9 cellular contexts compared by ENCODE assay signal in the genomic region with DNA sequence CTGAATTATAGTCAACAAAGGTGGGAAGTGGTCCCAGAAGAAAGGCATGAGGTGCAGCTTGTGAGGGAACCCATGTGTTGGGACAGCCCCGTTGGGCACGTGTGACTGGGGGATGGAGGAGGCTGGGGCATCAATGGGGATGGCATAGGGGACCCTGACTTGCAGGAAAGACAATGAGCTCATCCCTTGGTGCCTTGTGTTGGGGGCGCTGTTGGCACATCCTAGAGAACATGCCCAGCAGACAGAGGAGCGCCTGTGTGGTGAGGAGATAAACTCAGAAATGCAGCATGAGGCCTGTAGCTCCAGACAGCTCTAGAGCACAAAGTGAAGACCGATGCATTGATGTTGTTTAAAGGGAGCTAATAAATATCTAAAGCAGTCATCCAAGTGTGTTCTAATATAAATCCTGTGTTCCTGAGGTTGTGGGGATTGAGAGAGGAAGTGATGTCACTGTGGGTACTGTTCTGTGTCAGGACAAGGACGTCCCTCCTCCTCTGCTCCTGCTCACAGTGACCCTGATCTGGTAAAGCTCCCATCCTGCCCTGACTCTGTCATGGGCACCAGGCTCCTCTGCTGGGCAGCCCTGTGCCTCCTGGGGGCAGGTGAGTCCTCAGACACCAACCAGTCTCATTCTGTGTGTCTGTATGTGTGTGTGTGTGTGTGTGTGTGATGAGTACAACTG.
DNase-seq lines count a peak whose midpoint lies in the region; FAIRE-seq and TF ChIP-seq lines count a peak whose summit lies in the region.
"Had no signal": no experiment of that assay in that cellular context is flagged by ENCODE, and none has a peak within 500 bp of the region (broad histone marks: within the 10 kb centered on the region; RNA-seq: fewer than 3 reads in every experiment).

No MANE protein-coding gene starts in this region.

- no peak for TF ChIP-seq CTCF in HL-60 (IDR thresholded peaks at IDR 0.05; ENCODE audit: insufficient read depth, low read length)
- no peak for TF ChIP-seq CTCF in kidney (IDR thresholded peaks at IDR 0.05; ENCODE audit: borderline replicate concordance, extremely low read depth, insufficient read depth)
- no peak for TF ChIP-seq CTCF in type B pancreatic cell (conservative IDR thresholded peaks at IDR 0.05)

- no peaks in the 10 kb centered on the region for H3K27me3 ChIP-seq in HL-60 (ENCODE audit: insufficient read depth, poor library complexity, severe bottlenecking)

- H3K27ac ChIP-seq in HL-60 (replicated peaks) (peak overlapping the region; percentile 92), kidney (ENCODE audit: low read depth in 2 of 2, low read length in 2 of 2) (no peak overlapping the region)

- peak overlapping the region; percentile 70 for H3K27ac Mint-ChIP-seq in activated CD4-positive, alpha-beta T cell treated with anti-CD3 and anti-CD28 coated beads, Interleukin-2, amount 10 ng/mL, durations not matched to agents 7 days and 5 days
- H3K27ac Mint-ChIP-seq in activated naive CD8-positive, alpha-beta T cell = peak overlapping the region; percentile 84
- H3K27ac Mint-ChIP-seq in type B pancreatic cell = no peak overlapping the region

- no peaks in the 10 kb centered on the region for H3K9me3 Mint-ChIP-seq in activated CD4-positive, alpha-beta T cell treated with anti-CD3 and anti-CD28 coated beads, Interleukin-2, amount 10 ng/mL, durations not matched to agents 7 days and 5 days
- no peaks in the 10 kb centered on the region for H3K9me3 Mint-ChIP-seq in activated naive CD8-positive, alpha-beta T cell (ENCODE audit: low read depth)
- no peaks in the 10 kb centered on the region for H3K9me3 Mint-ChIP-seq in type B pancreatic cell

- H3K4me3 Mint-ChIP-seq in activated CD4-positive, alpha-beta T cell treated with anti-CD3 and anti-CD28 coated beads, Interleukin-2, amount 10 ng/mL, durations not matched to agents 7 days and 5 days = peak overlapping the region; percentile 30
- peak overlapping the region; percentile 60 for H3K4me3 Mint-ChIP-seq in activated naive CD8-positive, alpha-beta T cell
- no peak overlapping the region for H3K4me3 Mint-ChIP-seq in type B pancreatic cell

- H3K4me1 ChIP-seq in kidney (ENCODE audit: control insufficient read depth in 1 of 2, insufficient read depth in 1 of 2, low read depth in 1 of 2, low read length in 2 of 2) = peaks cover 5 to 6% of the 10 kb centered on the region in 2 donors

- no peak for DNase-seq in activated CD4-positive, alpha-beta T cell treated with anti-CD3 and anti-CD28 coated beads, Interleukin-2, amount 10 ng/mL, durations not matched to agents 7 days and 5 days
- DNase-seq in activated CD4-positive, alpha-beta T cell treated with anti-CD3 and anti-CD28 coated beads, Interleukin-2, amount 50 U/mL, for 4 hours = no peak
- DNase-seq in HL-60 (ENCODE audit: low read depth in 1 of 2, low spot score in 1 of 2) = peak; percentile 39 to 73
- peak; percentile 44 for DNase-seq in stimulated activated CD8-positive, alpha-beta memory T cell treated with anti-CD3 and anti-CD28 coated beads, Interleukin-4, amount 100 ng/mL, for 48 hours
- DNase-seq in kidney = no peak
- no peak for DNase-seq in NCI-H226
- DNase-seq in type B pancreatic cell (ENCODE audit: extremely low spot score, unreplicated experiment) = no peak
- DNase-seq: NCI-H1417 treated with DMSO at 0.1 percent for 48 hours had no signal

- intact Hi-C loops in kidney (cut with DNase I) = no loop called here

- CTCF ChIA-PET in activated CD4-positive, alpha-beta T cell treated with anti-CD3 and anti-CD28 coated beads, Interleukin-2, amount 10 ng/mL, durations not matched to agents 7 days and 5 days (lab: Charles Lee) = interaction anchor here (1.2 to 2.9 kb wide), 3 partner anchors 21 to 41 kb away, joined by 3 to 9 read pairs (median 4); no protein-coding TSS in a partner anchor

- peaks cover 28% of the 10 kb centered on the region for H3K4me1 Mint-ChIP-seq in activated CD4-positive, alpha-beta T cell treated with anti-CD3 and anti-CD28 coated beads, Interleukin-2, amount 10 ng/mL, durations not matched to agents 7 days and 5 days
- peaks cover 27% of the 10 kb centered on the region for H3K4me1 Mint-ChIP-seq in activated naive CD8-positive, alpha-beta T cell (ENCODE audit: low read depth)
- peaks cover 5% of the 10 kb centered on the region for H3K4me1 Mint-ChIP-seq in type B pancreatic cell (ENCODE audit: unreplicated experiment)

- POLR2A ChIA-PET in activated CD4-positive, alpha-beta T cell treated with anti-CD3 and anti-CD28 coated beads, Interleukin-2, amount 10 ng/mL, durations not matched to agents 7 days and 5 days (lab: Charles Lee) = no interaction called here

- H3K9me3 ChIP-seq in kidney (ENCODE audit: control insufficient read depth in 1 of 2, low read length in 2 of 2) = no peaks in the 10 kb centered on the region

- H3K9ac ChIP-seq in kidney (ENCODE audit: low read length in 2 of 2) = no peak overlapping the region

- H3K36me3 Mint-ChIP-seq in activated CD4-positive, alpha-beta T cell treated with anti-CD3 and anti-CD28 coated beads, Interleukin-2, amount 10 ng/mL, durations not matched to agents 7 days and 5 days (ENCODE audit: low read depth) = no peaks in the 10 kb centered on the region
- H3K36me3 Mint-ChIP-seq in activated naive CD8-positive, alpha-beta T cell = no peaks in the 10 kb centered on the region
- no peaks in the 10 kb centered on the region for H3K36me3 Mint-ChIP-seq in type B pancreatic cell

- no peak for FAIRE-seq in kidney (lab: Jason Lieb, UNC)

- no peaks in the 10 kb centered on the region for H3K36me3 ChIP-seq in kidney (ENCODE audit: control insufficient read depth in 1 of 2, insufficient read depth in 2 of 2, low read length in 2 of 2)

- no peaks in the 10 kb centered on the region for H3K27me3 Mint-ChIP-seq in activated CD4-positive, alpha-beta T cell treated with anti-CD3 and anti-CD28 coated beads, Interleukin-2, amount 10 ng/mL, durations not matched to agents 7 days and 5 days
- H3K27me3 Mint-ChIP-seq in activated naive CD8-positive, alpha-beta T cell = peaks cover 2% of the 10 kb centered on the region
- H3K27me3 Mint-ChIP-seq in type B pancreatic cell = peaks cover 3% of the 10 kb centered on the region

- H3K4me3 ChIP-seq in HL-60 (replicated peaks; ENCODE audit: insufficient read depth, low read length) (peak overlapping the region; percentile 7; the same call in 1 of the 2 replicates), kidney (ENCODE audit: low read length in 2 of 2) (no peak overlapping the region)

Comparison
In these comparisons a context has a peak if more than half of its experiments do, and no peak if none do; other contexts are left out.
1. DNase-seq: peak in HL-60 (2 of 2) and stimulated activated CD8-positive, alpha-beta memory T cell treated with anti-CD3 and anti-CD28 coated beads, Interleukin-4, amount 100 ng/mL, for 48 hours (single experiment); none in activated CD4-positive, alpha-beta T cell treated with anti-CD3 and anti-CD28 coated beads, Interleukin-2, amount 10 ng/mL, durations not matched to agents 7 days and 5 days (single experiment), activated CD4-positive, alpha-beta T cell treated with anti-CD3 and anti-CD28 coated beads, Interleukin-2, amount 50 U/mL, for 4 hours (0 of 2), kidney (single experiment), NCI-H226 (single experiment) and type B pancreatic cell (single experiment).